ENCODE assay signal across 11 cellular contexts in genomic region chr12:111942557-111942956, GRCh38.
DNase-seq lines count a peak whose midpoint lies in the region; ATAC-seq and TF ChIP-seq lines count a peak whose summit lies in the region.
"Had no signal": no experiment of that assay in that cellular context is flagged by ENCODE, and none has a peak within 500 bp of the region (broad histone marks: within the 10 kb centered on the region; RNA-seq: fewer than 3 reads in every experiment).

No MANE protein-coding gene starts in this region.

- no peaks in the 10 kb centered on the region for H3K36me3 ChIP-seq in GM23338 (ENCODE audit: insufficient read depth)
- H3K36me3 ChIP-seq in left lung: no peaks in the 10 kb centered on the region
- H3K36me3 ChIP-seq in gastrocnemius medialis: no peaks in the 10 kb centered on the region

- H3K27ac ChIP-seq in GM23338 (ENCODE audit: low read depth): no peak overlapping the region
- H3K27ac ChIP-seq in left lung: no peak overlapping the region
- H3K27ac ChIP-seq in gastrocnemius medialis: no peak overlapping the region

- H3K4me1 ChIP-seq in GM23338 (ENCODE audit: insufficient read depth): no peaks in the 10 kb centered on the region
- no peaks in the 10 kb centered on the region for H3K4me1 ChIP-seq in left lung
- H3K4me1 ChIP-seq in gastrocnemius medialis: peaks cover 9 to 13% of the 10 kb centered on the region in 2 donors

- H3F3A ChIP-seq in GM23338 (replicated peaks; ENCODE audit: low read depth): no peaks in the 10 kb centered on the region

- peak; percentile 73 for DNase-seq in AG10803 (ENCODE audit: low read depth)
- no peak for DNase-seq in GM23338 (ENCODE audit: low spot score)
- no peak for DNase-seq in WTC11 (ENCODE audit: low spot score)
- peak; percentile 56 for DNase-seq in glomerular visceral epithelial cell (ENCODE audit: extremely low spot score)
- no peak for DNase-seq in COLO668 (lab: John Stamatoyannopoulos, UW; ENCODE audit: unreplicated experiment)
- DNase-seq in NCI-H82 (lab: John Stamatoyannopoulos, UW): no peak
- DNase-seq in left lung: no peak
- no peak for DNase-seq in gastrocnemius medialis
- DNase-seq: activated naive CD4-positive, alpha-beta T cell; NCI-H187 treated with DMSO at 0.1 percent for 48 hours; nephron progenitor cell had no signal

- H3K79me2 ChIP-seq in GM23338 (replicated peaks; ENCODE audit: insufficient read depth): no peaks in the 10 kb centered on the region

- TF ChIP-seq POLR2A in gastrocnemius medialis (IDR thresholded peaks at IDR 0.05): no peak

- intact Hi-C loops in left lung (cut with DNase I) (no loop called here), gastrocnemius medialis (cut with DNase I; ENCODE audit: low total_unique reads) (loop anchor here (10.0 kb wide), 1 partner anchor 162 kb away; the partner anchor contains the start of gene NAA25)

- H3K36me3 Mint-ChIP-seq in GM23338 (ENCODE audit: low read depth) (no peaks in the 10 kb centered on the region), WTC11 (no peaks in the 10 kb centered on the region)

- H3K27ac Mint-ChIP-seq in GM23338: peak overlapping the region; percentile 18; the same call in 1 of the 2 replicates
- H3K27ac Mint-ChIP-seq in WTC11: 0 out of 2 replicates have a peak overlapping the region, but pooled peaks have one; percentile 54
- H3K27ac Mint-ChIP-seq: nephron progenitor cell had no signal

- no peaks in the 10 kb centered on the region for H3K9me3 Mint-ChIP-seq in GM23338
- H3K9me3 Mint-ChIP-seq in WTC11: peaks cover 3% of the 10 kb centered on the region; the same call in 1 of the 2 replicates
- H3K9me3 Mint-ChIP-seq: nephron progenitor cell had no signal

- H3K27me3 Mint-ChIP-seq in GM23338 (ENCODE audit: insufficient read depth, low read depth, poor library complexity) (peaks cover 4% of the 10 kb centered on the region), WTC11 (ENCODE audit: low read depth) (no peaks in the 10 kb centered on the region)

- POLR2A ChIA-PET in WTC11 (lab: Charles Lee): no interaction called here

- no peak overlapping the region for H2AFZ ChIP-seq in GM23338

- H3K4me3 ChIP-seq in AG10803 (ENCODE audit: low read length): no peak overlapping the region
- no peak overlapping the region for H3K4me3 ChIP-seq in GM23338
- H3K4me3 ChIP-seq in left lung: no peak overlapping the region
- H3K4me3 ChIP-seq in gastrocnemius medialis: no peak overlapping the region

- CTCF ChIA-PET in WTC11 (lab: Charles Lee): no interaction called here

- H3K27me3 ChIP-seq in GM23338 (ENCODE audit: insufficient read depth): no peaks in the 10 kb centered on the region
- no peaks in the 10 kb centered on the region for H3K27me3 ChIP-seq in left lung
- no peaks in the 10 kb centered on the region for H3K27me3 ChIP-seq in gastrocnemius medialis

- H3K4me3 Mint-ChIP-seq in GM23338: no peak overlapping the region
- no peak overlapping the region for H3K4me3 Mint-ChIP-seq in WTC11
- H3K4me3 Mint-ChIP-seq: nephron progenitor cell had no signal

- H3K9me3 ChIP-seq in left lung (no peaks in the 10 kb centered on the region), gastrocnemius medialis (no peaks in the 10 kb centered on the region)

- no peak overlapping the region for H3K4me2 ChIP-seq in GM23338

- no peak for ATAC-seq in GM23338
- ATAC-seq in WTC11: no peak
- no peak for ATAC-seq in left lung
- ATAC-seq in gastrocnemius medialis: no peak

- H3K9me2 ChIP-seq in GM23338 (ENCODE audit: insufficient read depth): no peaks in the 10 kb centered on the region

- in situ Hi-C loops in gastrocnemius medialis (cut with MboI; ENCODE audit: low sequenced_read_pairs in 4 of 4): loop anchor here in 1 of 4 donors (10.0 kb wide), 2 partner anchors 72 to 442 kb away; partner anchors contain the start of genes ERP29, HECTD4 and TMEM116

- no peaks in the 10 kb centered on the region for H3K4me1 Mint-ChIP-seq in GM23338
- no peaks in the 10 kb centered on the region for H3K4me1 Mint-ChIP-seq in WTC11
- H3K4me1 Mint-ChIP-seq: nephron progenitor cell had no signal

- no peaks in the 10 kb centered on the region for H4K20me1 ChIP-seq in GM23338 (replicated peaks; ENCODE audit: insufficient read depth)

- TF ChIP-seq CTCF in AG10803 (conservative IDR thresholded peaks at IDR 0.05; ENCODE audit: low read length) (no peak), GM23338 (conservative IDR thresholded peaks at IDR 0.05; ENCODE audit: low read depth in 2 of 2) (no peak), WTC11 (IDR thresholded peaks at IDR 0.05) (no peak), left lung (IDR thresholded peaks at IDR 0.05) (no peak), gastrocnemius medialis (IDR thresholded peaks at IDR 0.05 in 4 of 5, conservative IDR thresholded peaks at IDR 0.05 in 1 of 5) (no peak)

TF ChIP-seq in WTC11, 78 proteins besides CTCF, POLR2A, EP300 and RAD21 (continues in another document):
- TF ChIP-seq ZNF317 (CRISPR knock-in tag; IDR thresholded peaks at IDR 0.05; ENCODE audit: borderline replicate concordance, low read depth) (no peak), NR1H2 (CRISPR knock-in tag; IDR thresholded peaks at IDR 0.05) (no peak), IRF2 (CRISPR knock-in tag; IDR thresholded peaks at IDR 0.05; ENCODE audit: borderline replicate concordance, low read depth) (no peak), KAT7 (CRISPR knock-in tag; IDR thresholded peaks at IDR 0.05; ENCODE audit: borderline replicate concordance) (no peak), GABPB1 (CRISPR knock-in tag; IDR thresholded peaks at IDR 0.05) (no peak), ESRRA (CRISPR knock-in tag; IDR thresholded peaks at IDR 0.05; ENCODE audit: borderline replicate concordance) (no peak), E2F4 (CRISPR knock-in tag; IDR thresholded peaks at IDR 0.05; ENCODE audit: borderline replicate concordance, low read depth) (no peak), ZNF396 (CRISPR knock-in tag; IDR thresholded peaks at IDR 0.05; ENCODE audit: borderline replicate concordance) (no peak), ZNF671 (CRISPR knock-in tag; IDR thresholded peaks at IDR 0.05) (no peak), MLX (CRISPR knock-in tag; IDR thresholded peaks at IDR 0.05) (no peak), USF1 (CRISPR knock-in tag; IDR thresholded peaks at IDR 0.05) (no peak), CBFB (CRISPR knock-in tag; IDR thresholded peaks at IDR 0.05; ENCODE audit: low read depth) (no peak), NFE2L1 (CRISPR knock-in tag; IDR thresholded peaks at IDR 0.05) (no peak), STAT6 (CRISPR knock-in tag; conservative IDR thresholded peaks at IDR 0.05; ENCODE audit: low read depth) (no peak), ATF2 (CRISPR knock-in tag; IDR thresholded peaks at IDR 0.05; ENCODE audit: borderline replicate concordance, low read depth) (no peak)

Comparison
In these comparisons a context has a peak if more than half of its experiments do, and no peak if none do; other contexts are left out.
1. DNase-seq: peak in AG10803 (single experiment) and glomerular visceral epithelial cell (single experiment); none in GM23338 (single experiment), WTC11 (single experiment), COLO668 (single experiment), NCI-H82 (single experiment), left lung (0 of 2) and gastrocnemius medialis (0 of 2).